ENCODE assay signal across 27 cellular contexts in genomic region chr18:62852851-62853250, GRCh38.
DNase-seq lines count a peak whose midpoint lies in the region; ATAC-seq, FAIRE-seq and TF ChIP-seq lines count a peak whose summit lies in the region.
"Had no signal": no experiment of that assay in that cellular context is flagged by ENCODE, and none has a peak within 500 bp of the region (broad histone marks: within the 10 kb centered on the region; RNA-seq: fewer than 3 reads in every experiment).

No MANE protein-coding gene starts in this region.

- H3K27me3 Mint-ChIP-seq in nephron progenitor cell (ENCODE audit: low read depth, poor library complexity) = no peaks in the 10 kb centered on the region
- H3K27me3 Mint-ChIP-seq: activated CD4-positive, alpha-beta T cell treated with anti-CD3 and anti-CD28 coated beads, Interleukin-2, amount 10 ng/mL, durations not matched to agents 24 days and 14 days; stimulated activated memory B cell treated with anti-CD40 and anti-IgM and Interleukin-4, amounts not matched to agents 10 μg/mL and 1 μg/mL and 100 μg/mL, for 72 hours had no signal

- TF ChIP-seq CTCF in D721Med (IDR thresholded peaks at IDR 0.05; ENCODE audit: insufficient read depth, missing control alignments) = no peak
- TF ChIP-seq CTCF in bronchial epithelial cell (IDR thresholded peaks at IDR 0.05; ENCODE audit: insufficient read depth, low read length, severe bottlenecking) = no peak
- TF ChIP-seq CTCF in nephron progenitor cell (IDR thresholded peaks at IDR 0.05) = no peak
- TF ChIP-seq CTCF in esophagus muscularis mucosa (IDR thresholded peaks at IDR 0.05) = no peak

- intact Hi-C loops in esophagus muscularis mucosa (cut with DNase I) = no loop called here

- no peak for TF ChIP-seq POLR2A in esophagus muscularis mucosa (IDR thresholded peaks at IDR 0.05; ENCODE audit: low read depth)

- no peak overlapping the region for H3K4me3 Mint-ChIP-seq in nephron progenitor cell
- H3K4me3 Mint-ChIP-seq: activated CD4-positive, alpha-beta T cell treated with anti-CD3 and anti-CD28 coated beads, Interleukin-2, amount 10 ng/mL, durations not matched to agents 24 days and 14 days; CD14-positive monocyte; GM23338; mesothelial cell of epicardium; natural killer cell; stimulated activated memory B cell treated with anti-CD40 and anti-IgM and Interleukin-4, amounts not matched to agents 10 μg/mL and 1 μg/mL and 100 μg/mL, for 72 hours; T-helper 1 cell treated with Interleukin-12 subunit alpha and Interleukin-12 subunit beta and Interleukin-4 antibody, amounts not matched to agents 30 μg/mL and 1 μg/mL, for 36 hours had no signal

- peak; percentile 92 for FAIRE-seq in D721Med (lab: Jason Lieb, UNC)
- FAIRE-seq in bronchial epithelial cell (lab: Jason Lieb, UNC) = no peak
- FAIRE-seq: urothelium cell line had no signal

- no peaks in the 10 kb centered on the region for H3K36me3 ChIP-seq in bronchial epithelial cell (ENCODE audit: control insufficient read depth, insufficient read depth, low read length)
- no peaks in the 10 kb centered on the region for H3K36me3 ChIP-seq in esophagus muscularis mucosa
- H3K36me3 ChIP-seq: adrenal gland, cardiac muscle cell, left ventricle myocardium inferior, suprapubic skin had no signal

- peaks cover 0 to 9% (median 4%) of the 10 kb centered on the region in 4 donors for H3K4me1 ChIP-seq in esophagus muscularis mucosa
- H3K4me1 ChIP-seq: foreskin keratinocyte had no signal

- peaks cover 16% of the 10 kb centered on the region for H3K36me3 Mint-ChIP-seq in nephron progenitor cell (ENCODE audit: low read depth)
- H3K36me3 Mint-ChIP-seq: mesothelial cell of epicardium; natural killer cell; stimulated activated memory B cell treated with anti-CD40 and anti-IgM and Interleukin-4, amounts not matched to agents 10 μg/mL and 1 μg/mL and 100 μg/mL, for 72 hours had no signal

- H3K9me3 Mint-ChIP-seq in nephron progenitor cell = no peaks in the 10 kb centered on the region
- H3K9me3 Mint-ChIP-seq: activated CD4-positive, alpha-beta T cell treated with anti-CD3 and anti-CD28 coated beads, Interleukin-2, amount 10 ng/mL, durations not matched to agents 24 days and 14 days; CD14-positive monocyte; GM23338; mesothelial cell of epicardium; natural killer cell; stimulated activated memory B cell treated with anti-CD40 and anti-IgM and Interleukin-4, amounts not matched to agents 10 μg/mL and 1 μg/mL and 100 μg/mL, for 72 hours; T-helper 1 cell treated with Interleukin-12 subunit alpha and Interleukin-12 subunit beta and Interleukin-4 antibody, amounts not matched to agents 30 μg/mL and 1 μg/mL, for 36 hours had no signal

- H3K4me3 ChIP-seq in bronchial epithelial cell (ENCODE audit: low read depth, low read length) (no peak overlapping the region), esophagus muscularis mucosa (no peak overlapping the region)
- H3K4me3 ChIP-seq: adrenal gland, cardiac muscle cell, GM23338, left ventricle myocardium inferior, suprapubic skin had no signal

- DNase-seq in D721Med (ENCODE audit: insufficient read length, low spot score) (no peak), HT1080 (ENCODE audit: low read depth) (peak; percentile 39), bronchial epithelial cell (ENCODE audit: low read depth) (peak; percentile 29), nephron progenitor cell (no peak), HK-2 (ENCODE audit: unreplicated experiment) (no peak), DMS53 treated with DMSO at 0.1 percent for 48 hours (lab: John Stamatoyannopoulos, UW; ENCODE audit: unreplicated experiment) (no peak), esophagus muscularis mucosa (ENCODE audit: extremely low spot score) (no peak)
- DNase-seq: activated CD4-positive, alpha-beta T cell treated with anti-CD3 and anti-CD28 coated beads, Interleukin-2, amount 10 ng/mL, durations not matched to agents 24 days and 14 days; activated naive CD4-positive, alpha-beta T cell; activated T-cell treated with anti-CD3 and anti-CD28 coated beads, Interleukin-2, amount 50 U/mL, for 48 hours; adrenal gland; foreskin keratinocyte; GDM1; Karpas-422; left ventricle myocardium inferior; natural killer cell; NCI-H2029; NCI-H2227 treated with DMSO at 0.1 percent for 48 hours had no signal

- TF ChIP-seq EP300 in esophagus muscularis mucosa (IDR thresholded peaks at IDR 0.05) = no peak

- H3K9me3 ChIP-seq in esophagus muscularis mucosa = no peaks in the 10 kb centered on the region
- H3K9me3 ChIP-seq: adrenal gland, left ventricle myocardium inferior, suprapubic skin had no signal

- ATAC-seq in HG03520 (IDR thresholded peaks at IDR 0.05; ENCODE audit: unreplicated experiment) = no peak
- ATAC-seq: foreskin keratinocyte; GM23338; natural killer cell; stimulated activated memory B cell treated with anti-CD40 and anti-IgM and Interleukin-4, amounts not matched to agents 10 μg/mL and 1 μg/mL and 100 μg/mL, for 72 hours had no signal

- peak overlapping the region; percentile 3 for H3K27ac Mint-ChIP-seq in nephron progenitor cell
- H3K27ac Mint-ChIP-seq: activated CD4-positive, alpha-beta T cell treated with anti-CD3 and anti-CD28 coated beads, Interleukin-2, amount 10 ng/mL, durations not matched to agents 24 days and 14 days; CD14-positive monocyte; GM23338; mesothelial cell of epicardium; natural killer cell; stimulated activated memory B cell treated with anti-CD40 and anti-IgM and Interleukin-4, amounts not matched to agents 10 μg/mL and 1 μg/mL and 100 μg/mL, for 72 hours; T-helper 1 cell treated with Interleukin-12 subunit alpha and Interleukin-12 subunit beta and Interleukin-4 antibody, amounts not matched to agents 30 μg/mL and 1 μg/mL, for 36 hours had no signal

- H3K27ac ChIP-seq in esophagus muscularis mucosa (replicated peaks in 1 of 4) = no peak overlapping the region
- H3K27ac ChIP-seq: adrenal gland, cardiac muscle cell, foreskin keratinocyte, left ventricle myocardium inferior, suprapubic skin had no signal

- 66% methylated on average over 2 of the region's 2 CpGs for WGBS in esophagus muscularis mucosa

- no peaks in the 10 kb centered on the region for H3K27me3 ChIP-seq in bronchial epithelial cell (ENCODE audit: control insufficient read depth, insufficient read depth, low read length)
- H3K27me3 ChIP-seq in esophagus muscularis mucosa = no peaks in the 10 kb centered on the region
- H3K27me3 ChIP-seq: adrenal gland, cardiac muscle cell, foreskin keratinocyte, suprapubic skin had no signal

- peaks cover 8% of the 10 kb centered on the region for H3K4me1 Mint-ChIP-seq in nephron progenitor cell
- H3K4me1 Mint-ChIP-seq: CD14-positive monocyte, natural killer cell had no signal

Comparison
In these comparisons a context has a peak if more than half of its experiments do, and no peak if none do; other contexts are left out.
1. DNase-seq: peak in HT1080 (single experiment) and bronchial epithelial cell (single experiment); none in D721Med (single experiment), nephron progenitor cell (single experiment), HK-2 (single experiment), DMS53 treated with DMSO at 0.1 percent for 48 hours (single experiment) and esophagus muscularis mucosa (single experiment).